1 cellular context compared by ENCODE assay signal in genomic region chr19:42422092-42422575, GRCh38.
TF ChIP-seq lines count a peak whose summit lies in the region.

No MANE protein-coding gene starts in this region.

TF ChIP-seq in H1, 55 proteins besides CTCF, POLR2A, EP300 and RAD21:
- TF ChIP-seq SP4 (IDR thresholded peaks at IDR 0.05; ENCODE audit: low read length): no peak
- no peak for TF ChIP-seq SUZ12 (IDR thresholded peaks at IDR 0.05; ENCODE audit: low read length)
- no peak for TF ChIP-seq RXRA (IDR thresholded peaks at IDR 0.05; ENCODE audit: insufficient read depth, low read depth, low read length)
- TF ChIP-seq GTF2F1 (IDR thresholded peaks at IDR 0.05; ENCODE audit: borderline replicate concordance, low read depth, low read length): no peak
- no peak for TF ChIP-seq SIRT6 (IDR thresholded peaks at IDR 0.05; ENCODE audit: low read length)
- TF ChIP-seq KDM1A (IDR thresholded peaks at IDR 0.05; ENCODE audit: borderline replicate concordance, low read length): no peak
- TF ChIP-seq SIN3A (conservative IDR thresholded peaks at IDR 0.05 in 1 of 2, IDR thresholded peaks at IDR 0.05 in 1 of 2; ENCODE audit: low read depth in 1 of 2, low read length in 2 of 2): no peak
- TF ChIP-seq EZH2 (IDR thresholded peaks at IDR 0.05; ENCODE audit: low read depth, low read length, severe bottlenecking): no peak
- no peak for TF ChIP-seq YY1 (IDR thresholded peaks at IDR 0.05; ENCODE audit: low read depth, low read length)
- TF ChIP-seq TCF12 (IDR thresholded peaks at IDR 0.05; ENCODE audit: low read depth, low read length): no peak
- no peak for TF ChIP-seq HDAC2 (IDR thresholded peaks at IDR 0.05; ENCODE audit: borderline replicate concordance in 1 of 2, low read depth in 2 of 2, low read length in 2 of 2)
- TF ChIP-seq RFX5 (IDR thresholded peaks at IDR 0.05; ENCODE audit: borderline replicate concordance, low read depth, low read length): no peak
